Comparison of ENCODE assay signal across 12 cellular contexts in the genomic region with DNA sequence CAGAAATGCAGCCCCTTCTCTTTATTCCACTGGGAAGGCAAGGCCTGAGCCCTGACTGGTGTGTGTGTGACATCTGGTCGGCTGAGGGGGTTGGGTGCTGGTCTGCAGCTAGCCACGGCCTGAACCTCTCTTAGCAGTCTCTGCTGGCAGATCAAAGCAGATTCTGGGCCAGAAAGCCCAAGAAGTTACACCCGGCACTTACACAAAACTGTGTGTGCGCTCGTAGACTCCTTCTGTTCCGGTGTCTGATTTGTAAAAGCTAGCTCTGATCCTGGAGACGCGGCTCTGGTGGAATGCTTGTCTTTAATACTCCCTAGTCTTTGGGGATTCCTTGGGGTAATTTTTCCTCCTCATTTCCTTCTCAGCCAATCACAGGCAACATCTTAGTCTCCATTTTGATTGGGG. TPM values are rescaled to one million over a fixed set of nuclear protein-coding genes. Genes with fewer than 3 reads are reported as not detected.
A peak's percentile ranks its signal among the peaks of the same experiment; 100 is the strongest.
DNase-seq lines count a peak whose midpoint lies in the region; ATAC-seq and TF ChIP-seq lines count a peak whose summit lies in the region.
"Had no signal": no experiment of that assay in that cellular context is flagged by ENCODE, and none has a peak within 500 bp of the region (broad histone marks: within the 10 kb centered on the region; RNA-seq: fewer than 3 reads in every experiment).

No MANE protein-coding gene starts in this region.

- H3K4me1 ChIP-seq in HEK293 (ENCODE audit: control insufficient read depth, insufficient read depth, low read length) (peaks cover 19% of the 10 kb centered on the region), breast epithelium (no peaks in the 10 kb centered on the region)

- CTCF ChIA-PET in HEK293 (lab: Yijun Ruan, JAX) = interaction anchor here (0.6 to 2.5 kb wide), 4 partner anchors 26 to 176 kb away, joined by 3 to 12 read pairs (median 3); no protein-coding TSS in a partner anchor

- POLR2A ChIA-PET in HEK293 (lab: Yijun Ruan, JAX) = no interaction called here

- H3K4me3 ChIP-seq in HEK293 (ENCODE audit: low read depth, low read length) (no peak overlapping the region), coronary artery (peak overlapping the region; percentile 61), skeletal muscle cell (ENCODE audit: low read depth, low read length) (peak overlapping the region; percentile 17), breast epithelium (no peak overlapping the region)

- H3K27me3 ChIP-seq in breast epithelium = peaks cover 0 to 25% of the 10 kb centered on the region in 2 donors

- no peak for ATAC-seq in GM18498 (IDR thresholded peaks at IDR 0.05; ENCODE audit: unreplicated experiment)
- no peak for ATAC-seq in HG03469 (IDR thresholded peaks at IDR 0.05; ENCODE audit: unreplicated experiment)
- ATAC-seq: activated naive CD4-positive, alpha-beta T cell treated with anti-CD3 and anti-CD28 coated beads, Interleukin-2, amount 50 U/mL, for 72 hours had no signal

- H3K9me3 ChIP-seq in HEK293 (ENCODE audit: control insufficient read depth, insufficient read depth, low read depth, low read length) = no peaks in the 10 kb centered on the region
- H3K9me3 ChIP-seq in breast epithelium = no peaks in the 10 kb centered on the region

- intact Hi-C loops in breast epithelium (cut with DNase I; ENCODE audit: low total_unique reads) = no loop called here

- H3K27ac ChIP-seq in HEK293 (ENCODE audit: extremely low read depth, low read depth, low read length) (peak overlapping the region; percentile 87), coronary artery (peak overlapping the region; percentile 59 to 90), breast epithelium (peak overlapping the region in 1 of 2 donors; percentile 23)

- DNase-seq in coronary artery (ENCODE audit: low spot score) (peak; percentile 75), iPS-NIHi7 (ENCODE audit: extremely low spot score) (peak; percentile 34), skeletal muscle cell (ENCODE audit: low read depth) (no peak), midbrain (lab: John Stamatoyannopoulos, UW) (no peak), breast epithelium (ENCODE audit: low spot score in 2 of 2) (no peak)
- DNase-seq: activated CD4-positive, alpha-beta T cell treated with anti-CD3 and anti-CD28 coated beads for 48 hours; GF-D8; KBM-7 had no signal

- H3K36me3 ChIP-seq in HEK293 (ENCODE audit: control insufficient read depth in 2 of 2, insufficient read depth in 1 of 2, low read length in 2 of 2) = no peaks in the 10 kb centered on the region
- no peaks in the 10 kb centered on the region for H3K36me3 ChIP-seq in breast epithelium

- no peak for TF ChIP-seq POLR2A in breast epithelium (IDR thresholded peaks at IDR 0.05)

- TF ChIP-seq CTCF in HEK293 (tag by site-specific recombination; IDR thresholded peaks at IDR 0.05) (no peak), coronary artery (IDR thresholded peaks at IDR 0.05) (no peak), breast epithelium (IDR thresholded peaks at IDR 0.05) (no peak)

TF ChIP-seq in HEK293, 187 proteins besides CTCF, POLR2A, EP300 and RAD21:
- no peak for TF ChIP-seq ZNF560 (tag by site-specific recombination; IDR thresholded peaks at IDR 0.05; ENCODE audit: borderline replicate concordance)
- TF ChIP-seq MYNN (tag by site-specific recombination; IDR thresholded peaks at IDR 0.05; ENCODE audit: borderline replicate concordance) = no peak
- TF ChIP-seq ZSCAN23 (tag by site-specific recombination; IDR thresholded peaks at IDR 0.05) = no peak
- TF ChIP-seq ZNF768 (tag by site-specific recombination; IDR thresholded peaks at IDR 0.05) = 0 out of 2 replicates have a peak, but pooled peaks have one; percentile 20
- TF ChIP-seq ZIC2 (tag by site-specific recombination; IDR thresholded peaks at IDR 0.05) = no peak

RNA-seq across cellular contexts. Expression of a gene that starts 5.5 kb away (rescaled TPM):
- 1 to 10 TPM in 1 of 3 donors, under 1 TPM in 2; 0.32 to 1.0 (median 0.66) TPM for total RNA-seq in breast epithelium

RNA-seq across cellular contexts. Expression of a gene that starts 58.6 kb away (rescaled TPM):
- 10 to 100 TPM; 20.6 to 26.2 (median 22.4) TPM for total RNA-seq in breast epithelium

Comparison
In these comparisons a context has a peak if more than half of its experiments do, and no peak if none do; other contexts are left out.
1. H3K4me3 ChIP-seq: peak in coronary artery (single experiment) and skeletal muscle cell (single experiment); none in HEK293 (single experiment) and breast epithelium (0 of 3).
2. DNase-seq: peak in coronary artery (single experiment) and iPS-NIHi7 (single experiment); none in skeletal muscle cell (single experiment), midbrain (single experiment) and breast epithelium (0 of 2).